Comparison of ENCODE assay signal across 22 cellular contexts in the genomic region with DNA sequence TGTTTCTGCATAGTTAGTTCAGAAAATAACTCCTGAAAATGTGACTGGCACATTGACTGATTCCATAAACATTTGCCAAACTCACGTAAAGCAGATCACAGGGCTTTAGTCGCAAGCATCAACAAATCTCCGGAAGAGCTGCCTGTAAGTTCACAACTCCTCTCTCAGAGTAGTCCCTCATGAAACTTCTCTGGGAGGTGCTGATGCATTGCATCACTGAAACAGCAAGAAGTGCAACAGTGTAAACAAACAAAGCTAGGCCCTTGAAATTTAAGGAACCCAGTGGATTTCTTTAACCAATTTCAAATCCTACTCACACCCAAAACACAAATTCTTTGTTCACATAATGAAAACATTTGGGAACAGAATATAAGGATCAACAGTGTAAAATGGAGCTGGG.
"Had no signal": no experiment of that assay in that cellular context is flagged by ENCODE, and none has a peak within 500 bp of the region (broad histone marks: within the 10 kb centered on the region; RNA-seq: fewer than 3 reads in every experiment).

No MANE protein-coding gene starts in this region.

- ATAC-seq: activated T-cell treated with anti-CD3 and anti-CD28 coated beads, Interleukin-2, amount 50 U/mL, for 4 hours; T-helper 17 cell; WTC11 had no signal

- H3K4me3 Mint-ChIP-seq: activated naive CD4-positive, alpha-beta T cell treated with anti-CD3 and anti-CD28 coated beads for 36 hours; activated naive CD8-positive, alpha-beta T cell; activated T-cell treated with anti-CD3 and anti-CD28 coated beads, Interleukin-2, amount 50 U/mL, for 4 hours; T-helper 17 cell; WTC11 had no signal

- H3K27ac Mint-ChIP-seq: activated naive CD4-positive, alpha-beta T cell treated with anti-CD3 and anti-CD28 coated beads for 36 hours; activated naive CD8-positive, alpha-beta T cell; T-helper 17 cell; WTC11 had no signal

- DNase-seq: activated CD4-positive, alpha-beta T cell treated with anti-CD3 and anti-CD28 coated beads for 48 hours; activated CD4-positive, alpha-beta T cell treated with anti-CD3 and anti-CD28 coated beads, Interleukin-2, amount 50 U/mL, for 48 hours; activated CD4-positive, CD25-positive, alpha-beta regulatory T cell treated with anti-CD3 and anti-CD28 coated beads, Interleukin-2, amount 50 U/mL, for 72 hours; activated CD8-positive, alpha-beta memory T cell treated with anti-CD3 and anti-CD28 coated beads for 24 hours; activated gamma-delta T cell; activated naive CD4-positive, alpha-beta T cell treated with anti-CD3 and anti-CD28 coated beads for 36 hours; activated T-cell treated with anti-CD3 and anti-CD28 coated beads, Interleukin-2, amount 50 U/mL, for 4 hours; anterior cingulate cortex; Kasumi-1; KBM-7; NCI-H1105 treated with DMSO at 0.1 percent for 48 hours; NCI-H146; NCI-H187 treated with DMSO at 0.1 percent for 48 hours; NCI-H2081 treated with DMSO at 0.1 percent for 48 hours; NCI-H446; NCI-H524 treated with DMSO at 0.1 percent for 48 hours; NCI-H774; SIG-M5; T-helper 17 cell; T-helper 9 cell had no signal

- H3K4me1 Mint-ChIP-seq: T-helper 17 cell had no signal

- H3K36me3 Mint-ChIP-seq: activated naive CD8-positive, alpha-beta T cell; WTC11 had no signal

- H3K27me3 Mint-ChIP-seq: activated naive CD8-positive, alpha-beta T cell; T-helper 17 cell had no signal

- H3K9me3 Mint-ChIP-seq: WTC11 had no signal
